ENCODE assay signal across 11 cellular contexts in genomic region chr17:43085489-43085888, GRCh38. TPM values are rescaled to one million over a fixed set of nuclear protein-coding genes. Genes with fewer than 3 reads are reported as not detected.
A peak's percentile ranks its signal among the peaks of the same experiment; 100 is the strongest.
DNase-seq lines count a peak whose midpoint lies in the region; TF ChIP-seq lines count a peak whose summit lies in the region.
"Had no signal": no experiment of that assay in that cellular context is flagged by ENCODE, and none has a peak within 500 bp of the region (broad histone marks: within the 10 kb centered on the region; RNA-seq: fewer than 3 reads in every experiment).

No MANE protein-coding gene starts in this region.

- H3K9me3 ChIP-seq in OCI-LY7 (ENCODE audit: low read length) (no peaks in the 10 kb centered on the region), esophagus muscularis mucosa (no peaks in the 10 kb centered on the region)

- H3K4me3 ChIP-seq in OCI-LY7 (ENCODE audit: low read depth, low read length, poor library complexity, severe bottlenecking): no peak overlapping the region
- H3K4me3 ChIP-seq in esophagus muscularis mucosa: no peak overlapping the region

- H3K27ac ChIP-seq in OCI-LY7 (ENCODE audit: low read depth, low read length, poor library complexity, severe bottlenecking): no peak overlapping the region
- H3K27ac ChIP-seq in esophagus muscularis mucosa (replicated peaks in 1 of 4): peak overlapping the region; percentile 74 to 81 (median 78)

- H3K4me2 ChIP-seq in OCI-LY7 (ENCODE audit: low read length): no peak overlapping the region

- TF ChIP-seq CTCF in OCI-LY7 (conservative IDR thresholded peaks at IDR 0.05; ENCODE audit: low read length) (no peak), esophagus muscularis mucosa (IDR thresholded peaks at IDR 0.05) (no peak)

- H4K20me1 ChIP-seq in OCI-LY7 (ENCODE audit: insufficient read depth, low read length): no peaks in the 10 kb centered on the region

- CTCF ChIA-PET in OCI-LY7 (lab: Charles Lee; ENCODE audit: unreplicated experiment): no interaction called here

- intact Hi-C loops in OCI-LY7 (cut with micrococcal nuclease; ENCODE audit: unreplicated experiment) (no loop called here), esophagus muscularis mucosa (cut with DNase I) (no loop called here)

- no peak overlapping the region for H2AFZ ChIP-seq in OCI-LY7 (ENCODE audit: low read length)

- H3K4me1 ChIP-seq in OCI-LY7 (ENCODE audit: insufficient read depth, low read length, poor library complexity, severe bottlenecking) (no peaks in the 10 kb centered on the region), esophagus muscularis mucosa (peaks cover 12 to 19% (median 16%) of the 10 kb centered on the region in 4 donors)

- TF ChIP-seq EP300 in esophagus muscularis mucosa (IDR thresholded peaks at IDR 0.05): no peak

- 90% methylated on average over 2 of the region's 2 CpGs for WGBS in esophagus muscularis mucosa

- BruUV-seq in OCI-LY7 (replicated peaks; lab: Mats Ljungman, UMichigan): TSS peak; percentile 11

- POLR2A ChIA-PET in OCI-LY7 (lab: Charles Lee): no interaction called here

- H3K9me2 ChIP-seq in OCI-LY7 (ENCODE audit: insufficient read depth, low read length): no peaks in the 10 kb centered on the region

- DNase-seq in DMS 273 treated with DMSO at 0.1 percent for 48 hours (lab: John Stamatoyannopoulos, UW) (peak; percentile 17), OCI-LY7 (ENCODE audit: low spot score) (no peak), esophagus muscularis mucosa (ENCODE audit: extremely low spot score) (no peak), myocyte (ENCODE audit: low read depth) (peak; percentile 26), NOMO-1 (lab: John Stamatoyannopoulos, UW; ENCODE audit: unreplicated experiment in 2 of 2) (no peak), COLO668 (lab: John Stamatoyannopoulos, UW; ENCODE audit: unreplicated experiment) (no peak), anterior cingulate cortex (lab: John Stamatoyannopoulos, UW) (no peak), NCI-H2107 (lab: John Stamatoyannopoulos, UW) (no peak)
- DNase-seq: activated CD4-positive, alpha-beta T cell treated with anti-CD3 and anti-CD28 coated beads, Interleukin-2, amount 50 U/mL, for 1 hour; DMS79 treated with DMSO at 0.1 percent for 48 hours; NCI-H526 had no signal

- no peak for TF ChIP-seq POLR2A in esophagus muscularis mucosa (IDR thresholded peaks at IDR 0.05; ENCODE audit: low read depth)

- H3K27me3 ChIP-seq in esophagus muscularis mucosa: no peaks in the 10 kb centered on the region

- H3K36me3 ChIP-seq in OCI-LY7 (ENCODE audit: insufficient read depth, low read length) (peaks cover 91% of the 10 kb centered on the region), esophagus muscularis mucosa (peaks cover 0 to 9% (median 0%) of the 10 kb centered on the region in 4 donors)

- H3K79me2 ChIP-seq in OCI-LY7 (ENCODE audit: insufficient read depth, low read depth, low read length): no peaks in the 10 kb centered on the region

RNA-seq across cellular contexts. Expression of gene BRCA1, which starts 39.7 kb away (rescaled TPM):
- total RNA-seq in OCI-LY7 (2014; rRNA removed; shearing (Covaris generic)): 112 and 134 TPM in 2 replicates
- total RNA-seq in OCI-LY7 (2022) (130 and 135 TPM in 2 replicates), esophagus muscularis mucosa (1 to 10 TPM; 3.1 to 7.6 (median 4.7) TPM), myocyte (4.9 and 5.2 TPM in 2 replicates)
- 1.9 TPM for polyA plus RNA-seq in myocyte (2012)

Comparison
In these comparisons a context has a peak if more than half of its experiments do, and no peak if none do; other contexts are left out.
1. DNase-seq: peak in DMS 273 treated with DMSO at 0.1 percent for 48 hours (single experiment) and myocyte (single experiment); none in OCI-LY7 (single experiment), esophagus muscularis mucosa (single experiment), NOMO-1 (0 of 2), COLO668 (single experiment), anterior cingulate cortex (0 of 58) and NCI-H2107 (single experiment).
2. RNA of gene BRCA1, which starts 39.7 kb away (total RNA-seq): 112 to 135 TPM in OCI-LY7; 3.1 to 7.6 TPM in esophagus muscularis mucosa and 4.9 to 5.2 TPM in myocyte; every median in the first group is over 10 times any median in the second.